ENCODE assay signal across 22 cellular contexts in the genomic region with DNA sequence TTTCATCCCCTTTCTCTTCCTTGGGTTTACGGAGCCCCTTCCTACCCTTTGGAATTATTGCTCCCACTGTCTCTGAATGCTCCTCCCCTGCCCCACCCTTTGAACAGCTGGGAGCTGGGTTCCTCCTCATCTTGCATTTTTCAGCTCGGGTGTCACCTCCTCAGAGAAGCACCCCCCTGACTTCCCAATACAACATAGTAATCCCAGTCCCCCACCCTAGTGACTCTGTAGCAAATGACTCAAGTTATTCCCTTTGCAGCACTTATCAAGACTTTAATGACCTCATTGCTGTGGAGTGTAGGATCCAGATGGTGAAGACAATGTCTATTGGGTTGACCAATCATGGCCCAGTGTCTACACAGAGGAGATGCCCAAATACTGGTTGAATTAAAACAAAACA. TPM values are rescaled to one million over a fixed set of nuclear protein-coding genes. Genes with fewer than 3 reads are reported as not detected.
A peak's percentile ranks its signal among the peaks of the same experiment; 100 is the strongest.
DNase-seq lines count a peak whose midpoint lies in the region; FAIRE-seq and TF ChIP-seq lines count a peak whose summit lies in the region.
"Had no signal": no experiment of that assay in that cellular context is flagged by ENCODE, and none has a peak within 500 bp of the region (broad histone marks: within the 10 kb centered on the region; RNA-seq: fewer than 3 reads in every experiment).

No MANE protein-coding gene starts in this region.

- peak overlapping the region; percentile 52 for H3K4me2 ChIP-seq in astrocyte (ENCODE audit: low read length)
- H3K4me2 ChIP-seq: smooth muscle cell had no signal

- no peak for FAIRE-seq in astrocyte (lab: Jason Lieb, UNC)

- no peaks in the 10 kb centered on the region for H3K36me3 ChIP-seq in astrocyte (ENCODE audit: insufficient read depth, low read length)
- H3K36me3 ChIP-seq: tibial nerve had no signal

- H3K36me3 Mint-ChIP-seq in astrocyte (ENCODE audit: low read depth, unreplicated experiment) (peaks cover 2% of the 10 kb centered on the region), HFFc6 (ENCODE audit: low read depth) (no peaks in the 10 kb centered on the region)

- no peaks in the 10 kb centered on the region for H3K27me3 ChIP-seq in astrocyte (ENCODE audit: insufficient read depth, low read length)

- H3K4me1 Mint-ChIP-seq in astrocyte (ENCODE audit: low read depth, unreplicated experiment) (peaks cover 24% of the 10 kb centered on the region), HFFc6 (ENCODE audit: low read depth) (peaks cover 25% of the 10 kb centered on the region)
- H3K4me1 Mint-ChIP-seq: activated CD4-positive, alpha-beta memory T cell treated with anti-CD3 and anti-CD28 coated beads, Interleukin-2, amount 10 ng/mL, durations not matched to agents 7 days and 5 days; naive thymus-derived CD4-positive, alpha-beta T cell had no signal

- H3K9me3 Mint-ChIP-seq in astrocyte (ENCODE audit: unreplicated experiment), result peaks cover 17% of the 10 kb centered on the region
- H3K9me3 Mint-ChIP-seq in HFFc6, result no peaks in the 10 kb centered on the region
- H3K9me3 Mint-ChIP-seq: activated CD4-positive, alpha-beta memory T cell treated with anti-CD3 and anti-CD28 coated beads, Interleukin-2, amount 10 ng/mL, durations not matched to agents 7 days and 5 days had no signal

- H4K20me1 ChIP-seq in astrocyte (ENCODE audit: insufficient read depth, low read length), result no peaks in the 10 kb centered on the region

- peaks cover 26% of the 10 kb centered on the region for H3K4me1 ChIP-seq in astrocyte (ENCODE audit: insufficient read depth, low read length)
- H3K4me1 ChIP-seq: tibial nerve had no signal

- peak overlapping the region; percentile 58 for H3K27ac ChIP-seq in astrocyte (ENCODE audit: low read depth, low read length)
- H3K27ac ChIP-seq: C4-2B, tibial nerve had no signal

- H3K27ac Mint-ChIP-seq in astrocyte (ENCODE audit: unreplicated experiment) (peak overlapping the region; percentile 64), HFFc6 (no peak overlapping the region)
- H3K27ac Mint-ChIP-seq: activated CD4-positive, alpha-beta memory T cell treated with anti-CD3 and anti-CD28 coated beads, Interleukin-2, amount 10 ng/mL, durations not matched to agents 7 days and 5 days; activated T-cell treated with anti-CD3 and anti-CD28 coated beads, Interleukin-2, amount 50 U/mL, for 72 hours; naive thymus-derived CD4-positive, alpha-beta T cell had no signal

- H3K79me2 ChIP-seq in astrocyte (ENCODE audit: insufficient read depth, low read length), result no peaks in the 10 kb centered on the region

- no peak overlapping the region for H2AFZ ChIP-seq in astrocyte (ENCODE audit: low read depth, low read length)

- H3K27me3 Mint-ChIP-seq in astrocyte (ENCODE audit: low read depth, unreplicated experiment), result peaks cover 26% of the 10 kb centered on the region
- H3K27me3 Mint-ChIP-seq in HFFc6 (ENCODE audit: insufficient read depth), result peaks cover 19% of the 10 kb centered on the region

- DNase-seq in EL, result peak; percentile 92
- DNase-seq in HT1080 (ENCODE audit: low read depth), result peak; percentile 30
- peak; percentile 86 for DNase-seq in astrocyte (ENCODE audit: low read depth)
- peak; percentile 54 for DNase-seq in kidney glomerular epithelial cell (lab: John Stamatoyannopoulos, UW)
- no peak for DNase-seq in NCI-H1048 (lab: John Stamatoyannopoulos, UW)
- DNase-seq in stimulated activated naive CD4-positive, alpha-beta T cell (lab: John Stamatoyannopoulos, UW), result no peak
- no peak for DNase-seq in NCI-H1417 treated with DMSO at 0.1 percent for 48 hours (lab: John Stamatoyannopoulos, UW)
- no peak for DNase-seq in HFFc6
- DNase-seq: activated CD4-positive, alpha-beta memory T cell treated with anti-CD3 and anti-CD28 coated beads, Interleukin-2, amount 10 ng/mL, durations not matched to agents 7 days and 5 days; activated T-cell treated with anti-CD3 and anti-CD28 coated beads, Interleukin-2, amount 50 U/mL, for 72 hours; DMS79; MM.1S; naive thymus-derived CD4-positive, alpha-beta T cell; NCI-H187 treated with DMSO at 0.1 percent for 48 hours; NCI-H748 treated with DMSO at 0.1 percent for 48 hours had no signal

- H3K4me3 ChIP-seq in astrocyte (ENCODE audit: insufficient read depth, low read depth, low read length), result no peak overlapping the region
- H3K4me3 ChIP-seq: smooth muscle cell, tibial nerve had no signal

- no peaks in the 10 kb centered on the region for H3K9me3 ChIP-seq in astrocyte (ENCODE audit: insufficient read depth, low read depth, low read length)

- no peak for TF ChIP-seq CTCF in astrocyte (IDR thresholded peaks at IDR 0.05; ENCODE audit: insufficient read depth, low read depth, low read length)
- no peak for TF ChIP-seq CTCF in HFFc6 (IDR thresholded peaks at IDR 0.05)

- H3K4me3 Mint-ChIP-seq in astrocyte (ENCODE audit: unreplicated experiment), result no peak overlapping the region
- H3K4me3 Mint-ChIP-seq in HFFc6, result no peak overlapping the region
- H3K4me3 Mint-ChIP-seq: activated CD4-positive, alpha-beta memory T cell treated with anti-CD3 and anti-CD28 coated beads, Interleukin-2, amount 10 ng/mL, durations not matched to agents 7 days and 5 days; activated T-cell treated with anti-CD3 and anti-CD28 coated beads, Interleukin-2, amount 50 U/mL, for 72 hours; naive thymus-derived CD4-positive, alpha-beta T cell had no signal

- H3K9ac ChIP-seq in astrocyte (ENCODE audit: low read length), result no peak overlapping the region

RNA-seq across cellular contexts. Expression of gene VWA5B1, which starts 8.9 kb away (rescaled TPM):
- not detected in 2 replicates for total RNA-seq in HT1080 (2014; rRNA removed; shearing (Covaris generic))
- not detected in 2 replicates for polyA plus RNA-seq in HT1080 (2015; cell fraction: cytosol; rRNA removed)
- polyA plus RNA-seq in HT1080 (2015; cell fraction: nucleus; rRNA removed), result not detected in 2 replicates
- not detected in 2 replicates for total RNA-seq in astrocyte
- total RNA-seq in HFFc6 (2021; fragmentation: NEBNext Ultra II Directional; extraction: Animal tissue kit (Norgen Biotek cat#: 25700)), result not detected
- total RNA-seq: activated CD4-positive, alpha-beta memory T cell treated with anti-CD3 and anti-CD28 coated beads, Interleukin-2, amount 10 ng/mL, durations not matched to agents 7 days and 5 days; cardiac septum; fibroblast of villous mesenchyme; liver; posterior vena cava; smooth muscle cell; tibial nerve had no signal
- polyA plus RNA-seq: liver, smooth muscle cell had no signal

Comparison
In these comparisons a context has a peak if more than half of its experiments do, and no peak if none do; other contexts are left out.
1. DNase-seq: peak in EL (single experiment), HT1080 (single experiment), astrocyte (single experiment) and kidney glomerular epithelial cell (single experiment); none in NCI-H1048 (single experiment), stimulated activated naive CD4-positive, alpha-beta T cell (0 of 6), NCI-H1417 treated with DMSO at 0.1 percent for 48 hours (single experiment) and HFFc6 (single experiment).